1 cellular context compared by ENCODE assay signal in genomic region chr7:151080091-151080521, GRCh38.
A peak's percentile ranks its signal among the peaks of the same experiment; 100 is the strongest.
TF ChIP-seq lines count a peak whose summit lies in the region.

No MANE protein-coding gene starts in this region.

TF ChIP-seq in K562, 482 proteins besides CTCF, POLR2A, EP300 and RAD21 (continued from another document):
- TF ChIP-seq CHCHD3 (CRISPR knock-in tag; IDR thresholded peaks at IDR 0.05) = no peak
- TF ChIP-seq CREB3 (tag; conservative IDR thresholded peaks at IDR 0.05; ENCODE audit: low read depth) = no peak; the same call in 1 of the 2 replicates
- TF ChIP-seq MYC (IDR thresholded peaks at IDR 0.05; ENCODE audit: low read depth, low read length) = no peak
- TF ChIP-seq MYC (CRISPR knock-in tag; IDR thresholded peaks at IDR 0.05; ENCODE audit: borderline replicate concordance, low read depth) = peak; percentile 79; the same call in 1 of the 2 replicates
- no peak for TF ChIP-seq CHD4 (IDR thresholded peaks at IDR 0.05; ENCODE audit: insufficient read depth, insufficient replicate concordance, low read depth, low read length, poor library complexity, severe bottlenecking)
- TF ChIP-seq HSF4 (CRISPR knock-in tag; IDR thresholded peaks at IDR 0.05; ENCODE audit: borderline replicate concordance) = no peak
- TF ChIP-seq CREB1 (IDR thresholded peaks at IDR 0.05) = no peak
- no peak for TF ChIP-seq CREB1 (CRISPR knock-in tag; IDR thresholded peaks at IDR 0.05)
- no peak for TF ChIP-seq HNRNPK (IDR thresholded peaks at IDR 0.05; ENCODE audit: low read depth, low read length, poor library complexity, severe bottlenecking)
- TF ChIP-seq UBTF (IDR thresholded peaks at IDR 0.05; ENCODE audit: borderline replicate concordance in 1 of 2, low read depth in 2 of 2, low read length in 2 of 2) = peak; percentile 35 to 70; a peak in 2 of 4 replicates
- 0 out of 2 replicates have a peak, but pooled peaks have one; percentile 22 for TF ChIP-seq ZNF263 (CRISPR knock-in tag; IDR thresholded peaks at IDR 0.05; ENCODE audit: borderline replicate concordance)
- no peak for TF ChIP-seq ASH1L (IDR thresholded peaks at IDR 0.05; ENCODE audit: borderline replicate concordance, low read depth, partially characterized antibody)
- peak; percentile 95 for TF ChIP-seq CHD1 (IDR thresholded peaks at IDR 0.05; ENCODE audit: low read length)
- no peak for TF ChIP-seq SPI1 (IDR thresholded peaks at IDR 0.05; ENCODE audit: borderline replicate concordance, low read depth, low read length)
- TF ChIP-seq CTBP1 (IDR thresholded peaks at IDR 0.05; ENCODE audit: borderline replicate concordance) = no peak
- TF ChIP-seq CTCFL (IDR thresholded peaks at IDR 0.05; ENCODE audit: borderline replicate concordance, insufficient read depth, low read depth, low read length, poor library complexity, severe bottlenecking) = no peak
- TF ChIP-seq BCOR (IDR thresholded peaks at IDR 0.05) = 0 out of 2 replicates have a peak, but pooled peaks have one; percentile 13
- no peak for TF ChIP-seq NFIC (IDR thresholded peaks at IDR 0.05)
- TF ChIP-seq ZNF589 (CRISPR knock-in tag; IDR thresholded peaks at IDR 0.05; ENCODE audit: low read depth) = 0 out of 2 replicates have a peak, but pooled peaks have one; percentile 29
- TF ChIP-seq ZNF778 (CRISPR knock-in tag; IDR thresholded peaks at IDR 0.05) = no peak
- 0 out of 4 replicates have a peak, but pooled peaks of 1 of the 2 experiments have one; percentile 27 for TF ChIP-seq MLLT1 (IDR thresholded peaks at IDR 0.05)
